Comparison of ENCODE assay signal across 8 cellular contexts in genomic region chr3:27633224-27633545, GRCh38.
DNase-seq lines count a peak whose midpoint lies in the region; ATAC-seq and TF ChIP-seq lines count a peak whose summit lies in the region.

No MANE protein-coding gene starts in this region.

- H3K27ac ChIP-seq in VCaP (peak overlapping the region; percentile 53; the same call in 1 of the 2 replicates), gastroesophageal sphincter (peak overlapping the region; percentile 10 to 87 (median 78)), prostate gland (peak overlapping the region; percentile 69 to 71)

- H3K9me3 Mint-ChIP-seq in CD14-positive monocyte, result no peaks in the 10 kb centered on the region

- H3K36me3 ChIP-seq in gastroesophageal sphincter (no peaks in the 10 kb centered on the region), prostate gland (no peaks in the 10 kb centered on the region)

- peak; percentile 35 for ATAC-seq in GM19455 (IDR thresholded peaks at IDR 0.05; ENCODE audit: unreplicated experiment)
- peak; percentile 15 for ATAC-seq in HG03520 (IDR thresholded peaks at IDR 0.05; ENCODE audit: unreplicated experiment)
- peak; percentile 52 for ATAC-seq in gastroesophageal sphincter

- peaks cover 0 to 14% (median 0%) of the 10 kb centered on the region in 3 donors for H3K4me1 ChIP-seq in gastroesophageal sphincter
- H3K4me1 ChIP-seq in prostate gland (replicated peaks), result no peaks in the 10 kb centered on the region

- peak overlapping the region; percentile 93 to 100 for H3K4me3 Mint-ChIP-seq in CD14-positive monocyte

- TF ChIP-seq CTCF in CD14-positive monocyte (IDR thresholded peaks at IDR 0.05) (no peak), VCaP (conservative IDR thresholded peaks at IDR 0.05) (no peak), gastroesophageal sphincter (IDR thresholded peaks at IDR 0.05) (no peak), prostate gland (IDR thresholded peaks at IDR 0.05) (no peak)

- no peak for TF ChIP-seq EP300 in gastroesophageal sphincter (IDR thresholded peaks at IDR 0.05)

- intact Hi-C loops in CD14-positive monocyte (cut with micrococcal nuclease), result no loop called here
- intact Hi-C loops in prostate gland (cut with DNase I), result loop anchor here (5.0 kb wide), 1 partner anchor 41 kb away; no protein-coding TSS in a partner anchor

- WGBS in gastroesophageal sphincter (ENCODE audit: low coverage in 1 of 2), 2 donors, result 11 to 12% methylated on average over 6 of the region's 6 CpGs
- WGBS in prostate gland, result 23% methylated on average over 6 of the region's 6 CpGs

- TF ChIP-seq POLR2A in gastroesophageal sphincter (IDR thresholded peaks at IDR 0.05) (no peak), prostate gland (IDR thresholded peaks at IDR 0.05) (no peak)

- peaks cover 2 to 7% (median 2%) of the 10 kb centered on the region in 3 donors for H3K27me3 Mint-ChIP-seq in CD14-positive monocyte (ENCODE audit: low read depth in 3 of 3)

- no peaks in the 10 kb centered on the region for H3K9me3 ChIP-seq in gastroesophageal sphincter
- no peaks in the 10 kb centered on the region for H3K9me3 ChIP-seq in prostate gland

- DNase-seq in CD14-positive monocyte (ENCODE audit: low spot score), result peak; percentile 48
- DNase-seq in prostate gland (ENCODE audit: low spot score), result no peak
- DNase-seq in NCI-H2171 (lab: John Stamatoyannopoulos, UW), result no peak
- no peak for DNase-seq in activated CD4-positive, alpha-beta T cell treated with anti-CD3 and anti-CD28 coated beads, Interleukin-2, amount 50 U/mL, for 4 hours

- H3K27me3 ChIP-seq in gastroesophageal sphincter (no peaks in the 10 kb centered on the region), prostate gland (replicated peaks; ENCODE audit: insufficient read depth) (no peaks in the 10 kb centered on the region)

- H3K4me3 ChIP-seq in gastroesophageal sphincter (peak overlapping the region; percentile 43 to 59), prostate gland (peak overlapping the region; percentile 37 to 40)

- H3K4me1 Mint-ChIP-seq in CD14-positive monocyte, result peaks cover 23% of the 10 kb centered on the region

- no peaks in the 10 kb centered on the region for H3K36me3 Mint-ChIP-seq in CD14-positive monocyte

- peak overlapping the region in 6 of 7 donors; percentile 10 to 92 (median 78) for H3K27ac Mint-ChIP-seq in CD14-positive monocyte
